ENCODE assay signal across 8 cellular contexts in the genomic region with DNA sequence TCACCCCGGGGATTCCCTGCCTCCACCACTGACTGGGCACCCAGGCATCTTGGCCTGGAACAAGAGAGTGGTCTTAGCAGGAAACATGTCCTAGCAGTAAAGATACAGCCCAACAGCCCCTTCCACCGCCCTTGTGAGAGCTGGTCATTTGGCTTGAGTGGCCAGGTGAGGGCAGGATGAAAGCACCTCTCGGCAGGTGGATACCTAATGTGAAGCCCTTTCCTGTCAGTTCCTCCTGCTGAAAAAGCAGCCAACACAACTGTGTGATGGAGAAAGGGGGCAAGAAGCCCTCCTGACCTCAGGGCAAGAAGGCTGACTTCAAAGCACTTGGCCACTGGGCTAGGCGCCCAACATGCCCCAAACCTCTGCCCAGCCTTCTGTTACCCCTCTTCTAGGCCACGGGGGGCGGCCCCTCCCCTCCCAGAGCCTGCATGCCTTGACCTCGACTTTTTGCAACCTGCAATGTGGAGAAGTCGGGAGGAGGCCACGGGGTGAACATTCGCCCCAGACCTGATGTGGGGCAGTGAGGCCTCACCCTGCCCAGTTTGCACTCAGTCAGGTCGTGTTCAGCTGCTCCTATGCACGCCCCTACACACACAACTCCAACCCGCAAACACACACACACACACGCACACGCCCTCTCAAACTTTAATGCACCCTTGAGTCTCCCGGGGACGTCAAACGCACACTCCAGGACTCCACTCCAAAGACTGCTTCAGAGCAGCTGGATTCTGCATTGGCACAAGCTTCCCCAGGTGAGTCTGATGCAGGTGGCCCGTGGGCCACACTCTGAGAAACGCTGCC. TPM values are rescaled to one million over a fixed set of nuclear protein-coding genes. Genes with fewer than 3 reads are reported as not detected.
DNase-seq lines count a peak whose midpoint lies in the region; ATAC-seq and TF ChIP-seq lines count a peak whose summit lies in the region.

No MANE protein-coding gene starts in this region.

- H3K27me3 ChIP-seq in Karpas-422 (ENCODE audit: low read length) (no peaks in the 10 kb centered on the region), psoas muscle (ENCODE audit: insufficient read depth in 3 of 3, low read length in 2 of 3) (peaks cover 4 to 64% (median 10%) of the 10 kb centered on the region in 3 donors)

- H3K79me2 ChIP-seq in Karpas-422 (ENCODE audit: low read length) = no peaks in the 10 kb centered on the region

- H3K9me2 ChIP-seq in Karpas-422 (replicated peaks; ENCODE audit: insufficient read depth, low read length) = no peaks in the 10 kb centered on the region; the same call in 1 of the 2 replicates

- H3K9me3 ChIP-seq in Karpas-422 (ENCODE audit: low read length) (no peaks in the 10 kb centered on the region), psoas muscle (no peaks in the 10 kb centered on the region)

- H3K4me3 ChIP-seq in Karpas-422 (ENCODE audit: low read length) = no peak overlapping the region
- peak overlapping the region; percentile 58 for H3K4me3 ChIP-seq in psoas muscle

- H3K36me3 ChIP-seq in Karpas-422 (ENCODE audit: insufficient read depth, low read length) (no peaks in the 10 kb centered on the region), psoas muscle (ENCODE audit: insufficient read depth in 1 of 2, low read depth in 1 of 2) (no peaks in the 10 kb centered on the region)

- intact Hi-C loops in psoas muscle (cut with DNase I) = no loop called here
- intact Hi-C loops in natural killer cell (cut with micrococcal nuclease) = no loop called here

- H2AFZ ChIP-seq in Karpas-422 (ENCODE audit: low read length) = no peak overlapping the region

- TF ChIP-seq CTCF in glutamatergic neuron (IDR thresholded peaks at IDR 0.05; ENCODE audit: partially characterized antibody, unreplicated experiment) (no peak), psoas muscle (IDR thresholded peaks at IDR 0.05) (no peak), natural killer cell (IDR thresholded peaks at IDR 0.05) (no peak)

- H3K4me1 Mint-ChIP-seq in glutamatergic neuron (ENCODE audit: low read depth, unreplicated experiment) = peaks cover 21% of the 10 kb centered on the region
- H3K4me1 Mint-ChIP-seq in natural killer cell = peaks cover 0 to 5% of the 10 kb centered on the region in 2 donors

- H3K4me2 ChIP-seq in Karpas-422 (ENCODE audit: low read depth, low read length, poor library complexity, severe bottlenecking) = peak overlapping the region; percentile 50

- H3K27me3 Mint-ChIP-seq in glutamatergic neuron (ENCODE audit: unreplicated experiment) = peaks cover 3% of the 10 kb centered on the region
- peaks cover 53 to 71% of the 10 kb centered on the region in 2 donors for H3K27me3 Mint-ChIP-seq in natural killer cell (ENCODE audit: low read depth in 2 of 2)

- H3K9me3 Mint-ChIP-seq in glutamatergic neuron (ENCODE audit: unreplicated experiment) (peaks cover 9% of the 10 kb centered on the region), natural killer cell (peaks cover 0 to 2% of the 10 kb centered on the region in 2 donors)

- H3K27ac ChIP-seq in Karpas-422 (ENCODE audit: low read length) = no peak overlapping the region
- no peak overlapping the region for H3K27ac ChIP-seq in psoas muscle

- no peak for ATAC-seq in psoas muscle
- ATAC-seq in natural killer cell = no peak

- no peaks in the 10 kb centered on the region for H4K20me1 ChIP-seq in Karpas-422 (ENCODE audit: insufficient read depth, low read depth, low read length)

- DNase-seq in COR-L47 (lab: John Stamatoyannopoulos, UW) = peak; percentile 3
- DNase-seq in Karpas-422 = no peak
- DNase-seq in glutamatergic neuron = no peak
- no peak for DNase-seq in psoas muscle
- DNase-seq in ACHN = no peak
- no peak for DNase-seq in T-helper 2 cell
- no peak for DNase-seq in HT-29 (ENCODE audit: low spot score)
- no peak for DNase-seq in natural killer cell

- peak overlapping the region; percentile 4 for H3K27ac Mint-ChIP-seq in glutamatergic neuron (ENCODE audit: unreplicated experiment)
- no peak overlapping the region for H3K27ac Mint-ChIP-seq in natural killer cell

- in situ Hi-C loops in ACHN (cut with HindIII; ENCODE audit: low pct_ligation_motif_present, low pct_unique_long_range_greater_than_20kb, low sequenced_read_pairs) = no loop called here

- H3K4me3 Mint-ChIP-seq in glutamatergic neuron (ENCODE audit: unreplicated experiment) (peak overlapping the region; percentile 83), natural killer cell (no peak overlapping the region)

- no peak overlapping the region for H3K9ac ChIP-seq in Karpas-422 (ENCODE audit: low read length)

- H3K36me3 Mint-ChIP-seq in glutamatergic neuron (ENCODE audit: unreplicated experiment) = peaks cover 8% of the 10 kb centered on the region
- no peaks in the 10 kb centered on the region for H3K36me3 Mint-ChIP-seq in natural killer cell

- H3K4me1 ChIP-seq in Karpas-422 (ENCODE audit: low read length) (peaks cover 14% of the 10 kb centered on the region), psoas muscle (no peaks in the 10 kb centered on the region)

- 28 to 42% (median 32%) methylated on average over 19 to 20 of the region's 20 CpGs for WGBS in psoas muscle, 3 donors

RNA-seq across cellular contexts. Expression of gene LGI2, which starts 1.1 kb away (rescaled TPM):
- total RNA-seq in Karpas-422 (2014; rRNA removed; shearing (Covaris generic); ENCODE audit: low replicate concordance) = not detected in 2 replicates
- total RNA-seq in glutamatergic neuron (ENCODE audit: unreplicated experiment) (20.5 TPM), psoas muscle (1 to 10 TPM in 1 of 4 donors, under 1 TPM in 3; 0.32 to 1.0 (median 0.67) TPM), natural killer cell (not detected)
- under 1 TPM; 0.08 to 0.18 (median 0.10) TPM for polyA plus RNA-seq in psoas muscle
- total RNA-seq in HT-29 (2014; rRNA removed; shearing (Covaris generic)) = not detected in 2 replicates

Comparison
In these comparisons a context has a peak if more than half of its experiments do, and no peak if none do; other contexts are left out.
1. RNA of gene LGI2, which starts 1.1 kb away (total RNA-seq): 20.5 TPM in glutamatergic neuron (single experiment); 0.32 to 1.0 TPM in psoas muscle, not detected in Karpas-422, not detected in HT-29 and not detected in natural killer cell; every median in the first group is over 10 times any median in the second.